13 cellular contexts compared by ENCODE assay signal in genomic region chr1:219506337-219506944, GRCh38.
A peak's percentile ranks its signal among the peaks of the same experiment; 100 is the strongest.
DNase-seq lines count a peak whose midpoint lies in the region; TF ChIP-seq lines count a peak whose summit lies in the region.
"Had no signal": no experiment of that assay in that cellular context is flagged by ENCODE, and none has a peak within 500 bp of the region (broad histone marks: within the 10 kb centered on the region; RNA-seq: fewer than 3 reads in every experiment).

No MANE protein-coding gene starts in this region.

- peak overlapping the region; percentile 81 to 86 for H3K4ac ChIP-seq in mesenchymal stem cell (ENCODE audit: low read depth in 1 of 2, low read length in 2 of 2)

- H3K4me2 ChIP-seq in mesenchymal stem cell (ENCODE audit: low read length, poor library complexity, severe bottlenecking), result no peak overlapping the region
- H3K4me2 ChIP-seq: KMS-11 had no signal

- H3K14ac ChIP-seq in mesenchymal stem cell (ENCODE audit: low read length in 2 of 2), result peak overlapping the region in 1 of 2 experiments; percentile 79

- H2BK120ac ChIP-seq in mesenchymal stem cell (ENCODE audit: low read depth, low read length), result peak overlapping the region; percentile 54

- H3K27me3 ChIP-seq in WERI-Rb-1 (ENCODE audit: insufficient read depth, low read depth, severe bottlenecking) (no peaks in the 10 kb centered on the region), mesenchymal stem cell (ENCODE audit: control insufficient read depth in 1 of 2, insufficient read depth in 1 of 2, low read length in 2 of 2) (no peaks in the 10 kb centered on the region), stomach smooth muscle (ENCODE audit: control insufficient read depth in 1 of 2, insufficient read depth in 2 of 2, low read length in 2 of 2) (no peaks in the 10 kb centered on the region)

- no peak overlapping the region for H3K23ac ChIP-seq in mesenchymal stem cell (ENCODE audit: low read length in 2 of 2)

- H2BK15ac ChIP-seq in mesenchymal stem cell (ENCODE audit: low read depth, poor library complexity, severe bottlenecking), result peak overlapping the region; percentile 36

- no peak overlapping the region for H3K9ac ChIP-seq in mesenchymal stem cell (ENCODE audit: low read length)
- H3K9ac ChIP-seq in stomach smooth muscle (ENCODE audit: low read length in 2 of 2), result no peak overlapping the region
- H3K9ac ChIP-seq: KMS-11 had no signal

- DNase-seq in M059J (ENCODE audit: low read depth), result peak; percentile 31
- peak; percentile 69 for DNase-seq in WERI-Rb-1
- peak; percentile 15 for DNase-seq in mesenchymal stem cell
- no peak for DNase-seq in activated naive CD4-positive, alpha-beta T cell treated with Interleukin-2 at 50 U/mL for 16 hours
- no peak for DNase-seq in putamen (ENCODE audit: low spot score)
- no peak for DNase-seq in NOMO-1 treated with dmso at 0.1 percent for 144 hours (lab: John Stamatoyannopoulos, UW; ENCODE audit: unreplicated experiment)
- DNase-seq: CD4-positive, alpha-beta T cell; NCI-H1092; NCI-H226; NCI-H526 treated with DMSO at 0.1 percent for 48 hours had no signal

- H4K91ac ChIP-seq in mesenchymal stem cell (ENCODE audit: low read length), result peak overlapping the region; percentile 84

- no peak overlapping the region for H2AFZ ChIP-seq in mesenchymal stem cell (ENCODE audit: low read depth, low read length)

- H2BK5ac ChIP-seq in mesenchymal stem cell (ENCODE audit: low read depth, low read length, poor library complexity, severe bottlenecking), result no peak overlapping the region

- H3K9me3 ChIP-seq in WERI-Rb-1 (ENCODE audit: severe bottlenecking) (no peaks in the 10 kb centered on the region), mesenchymal stem cell (ENCODE audit: control insufficient read depth, low read length) (no peaks in the 10 kb centered on the region), stomach smooth muscle (ENCODE audit: control insufficient read depth in 2 of 2, low read length in 2 of 2) (no peaks in the 10 kb centered on the region)

- H3K27ac ChIP-seq in WERI-Rb-1 (no peak overlapping the region), mesenchymal stem cell (ENCODE audit: low read length, poor library complexity, severe bottlenecking) (peak overlapping the region; percentile 74), stomach smooth muscle (ENCODE audit: low read length) (peak overlapping the region; percentile 7)
- H3K27ac ChIP-seq: KMS-11, RWPE1 had no signal

- peak overlapping the region; percentile 59 to 92 for H2BK12ac ChIP-seq in mesenchymal stem cell (ENCODE audit: low read length in 2 of 2)

- H3K79me1 ChIP-seq in mesenchymal stem cell (replicated peaks; ENCODE audit: low read length, poor library complexity, severe bottlenecking), result no peaks in the 10 kb centered on the region

- H2AK5ac ChIP-seq in mesenchymal stem cell (ENCODE audit: low read length, severe bottlenecking), result no peak overlapping the region

- H3K18ac ChIP-seq in mesenchymal stem cell (ENCODE audit: low read depth in 1 of 2, low read length in 2 of 2), result peak overlapping the region; percentile 72 to 86

- TF ChIP-seq CTCF in WERI-Rb-1 (IDR thresholded peaks at IDR 0.05; ENCODE audit: low read depth, low read length), result no peak

- WGBS in mesenchymal stem cell, result 28% methylated on average over 3 of the region's 4 CpGs

- H4K8ac ChIP-seq in mesenchymal stem cell (ENCODE audit: low read length), result peak overlapping the region; percentile 76

- no peak overlapping the region for H3K4me3 ChIP-seq in WERI-Rb-1 (ENCODE audit: low read depth, low read length)
- H3K4me3 ChIP-seq in mesenchymal stem cell (ENCODE audit: insufficient read depth in 1 of 2, low read depth in 1 of 2, low read length in 2 of 2), result no peak overlapping the region
- H3K4me3 ChIP-seq in stomach smooth muscle (ENCODE audit: low read length in 2 of 2), result peak overlapping the region in 1 of 2 donors; percentile 10

- H3K4me1 ChIP-seq in mesenchymal stem cell (ENCODE audit: control insufficient read depth, insufficient read depth, low read depth, low read length) (peaks cover 4% of the 10 kb centered on the region), stomach smooth muscle (ENCODE audit: control insufficient read depth, insufficient read depth, low read length) (peaks cover 8% of the 10 kb centered on the region)

- H3K36me3 ChIP-seq in WERI-Rb-1, result no peaks in the 10 kb centered on the region
- no peaks in the 10 kb centered on the region for H3K36me3 ChIP-seq in mesenchymal stem cell (ENCODE audit: control insufficient read depth in 1 of 2, insufficient read depth in 2 of 2, low read depth in 1 of 2, low read length in 2 of 2)
- H3K36me3 ChIP-seq in stomach smooth muscle (ENCODE audit: control insufficient read depth in 2 of 2, insufficient read depth in 2 of 2, low read length in 2 of 2), result no peaks in the 10 kb centered on the region

Comparison
In these comparisons a context has a peak if more than half of its experiments do, and no peak if none do; other contexts are left out.
1. DNase-seq: peak in M059J (single experiment), WERI-Rb-1 (single experiment) and mesenchymal stem cell (single experiment); none in activated naive CD4-positive, alpha-beta T cell treated with Interleukin-2 at 50 U/mL for 16 hours (single experiment), putamen (single experiment) and NOMO-1 treated with dmso at 0.1 percent for 144 hours (single experiment).